In the genomic region with DNA sequence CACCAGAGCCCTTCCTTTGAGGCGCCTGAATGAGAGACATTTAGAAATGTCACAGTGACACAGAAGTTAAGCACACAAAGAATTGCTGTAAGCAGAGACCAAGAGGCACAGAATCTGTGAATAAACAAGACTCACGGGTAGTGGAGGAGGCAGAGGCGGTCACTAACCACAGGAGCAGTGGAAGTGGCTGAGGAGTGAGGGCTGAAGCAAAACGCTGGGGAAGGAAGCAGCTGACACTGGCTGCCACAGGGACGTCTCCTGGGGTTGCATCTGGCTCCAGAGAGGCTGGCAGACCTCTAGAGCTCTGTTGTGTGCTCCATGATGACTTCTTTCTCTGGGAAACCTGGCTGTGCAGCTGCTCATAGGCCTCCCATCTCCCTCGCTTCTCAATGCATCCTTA, we compare ENCODE assay signal across 14 cellular contexts.
A peak's percentile ranks its signal among the peaks of the same experiment; 100 is the strongest.
DNase-seq lines count a peak whose midpoint lies in the region; ATAC-seq, FAIRE-seq and TF ChIP-seq lines count a peak whose summit lies in the region.
"Had no signal": no experiment of that assay in that cellular context is flagged by ENCODE, and none has a peak within 500 bp of the region (broad histone marks: within the 10 kb centered on the region; RNA-seq: fewer than 3 reads in every experiment).

No MANE protein-coding gene starts in this region.

- H2AK5ac ChIP-seq in IMR-90 (ENCODE audit: low read depth, low read length) = no peak overlapping the region

- H2BK120ac ChIP-seq in IMR-90 (ENCODE audit: low read depth, low read length) = no peak overlapping the region; the same call in 1 of the 2 replicates

- no peak overlapping the region for H3K56ac ChIP-seq in IMR-90 (ENCODE audit: extremely low read depth, insufficient read depth, low read length)

- no peak overlapping the region for H2AK9ac ChIP-seq in IMR-90 (replicated peaks; ENCODE audit: low read depth, low read length, poor library complexity)

- no peak overlapping the region for H3K4me3 Mint-ChIP-seq in activated CD4-positive, alpha-beta memory T cell treated with anti-CD3 and anti-CD28 coated beads, Interleukin-2, amount 10 ng/mL, durations not matched to agents 7 days and 5 days
- H3K4me3 Mint-ChIP-seq: brain; naive thymus-derived CD4-positive, alpha-beta T cell had no signal

- H3K4me1 ChIP-seq in IMR-90 (ENCODE audit: control insufficient read depth, insufficient read depth, low read length) = peaks cover 4% of the 10 kb centered on the region
- H3K4me1 ChIP-seq in pancreas = no peaks in the 10 kb centered on the region
- H3K4me1 ChIP-seq: gastroesophageal sphincter had no signal

- intact Hi-C loops in IMR-90 (cut with micrococcal nuclease) (no loop called here), pancreas (cut with DNase I) (no loop called here)

- H2BK20ac ChIP-seq in IMR-90 (ENCODE audit: low read depth, low read length) = no peak overlapping the region

- H3K27ac ChIP-seq in IMR-90 (ENCODE audit: insufficient read depth, low read length) (peak overlapping the region; percentile 42), pancreas (no peak overlapping the region)
- H3K27ac ChIP-seq: gastroesophageal sphincter, PC-9 had no signal

- no peak overlapping the region for H3K4me3 ChIP-seq in IMR-90 (ENCODE audit: insufficient read depth, low read depth, low read length)
- no peak overlapping the region for H3K4me3 ChIP-seq in pancreas
- H3K4me3 ChIP-seq: gastroesophageal sphincter, PC-9 had no signal

- H3K4me2 ChIP-seq in IMR-90 (ENCODE audit: low read depth, low read length) = peak overlapping the region; percentile 63; the same call in 1 of the 2 replicates
- H3K4me2 ChIP-seq: PC-9 had no signal

- peak overlapping the region; percentile 42 for H3K14ac ChIP-seq in IMR-90 (replicated peaks; ENCODE audit: low read depth, low read length)

- H3K18ac ChIP-seq in IMR-90 (ENCODE audit: low read depth, low read length) = peak overlapping the region; percentile 48

- peak overlapping the region; percentile 27; the same call in 1 of the 2 replicates for H3K4ac ChIP-seq in IMR-90 (ENCODE audit: low read depth, low read length)

- H2BK5ac ChIP-seq in IMR-90 (ENCODE audit: low read depth, low read length, poor library complexity, severe bottlenecking) = peak overlapping the region; percentile 48

- H3K9ac ChIP-seq in IMR-90 (ENCODE audit: low read depth, low read length) = peak overlapping the region; percentile 26; the same call in 1 of the 2 replicates

- H4K91ac ChIP-seq in IMR-90 (ENCODE audit: insufficient read depth, low read depth, low read length) = no peak overlapping the region

- FAIRE-seq in pancreas (lab: Jason Lieb, UNC) = no peak

- H4K20me1 ChIP-seq in IMR-90 (ENCODE audit: insufficient read depth, low read length) = no peaks in the 10 kb centered on the region

- 20% methylated on average over 2 of the region's 6 CpGs; no CpG with 5 or more reads in 1 of the 2 experiments for WGBS in IMR-90 (ENCODE audit: extremely low coverage in 2 of 2, insufficient read length in 1 of 2), 2 experiments
- WGBS in pancreas, 2 donors = 59 to 61% methylated on average over 6 of the region's 6 CpGs

- H3K79me1 ChIP-seq in IMR-90 (ENCODE audit: low read depth in 1 of 2, low read length in 2 of 2) = no peaks in the 10 kb centered on the region

- H4K8ac ChIP-seq in IMR-90 (ENCODE audit: low read depth in 2 of 2, low read length in 2 of 2) = peak overlapping the region in 1 of 2 experiments; percentile 28; a peak in 1 of 4 replicates

- H3K27me3 Mint-ChIP-seq in activated CD4-positive, alpha-beta memory T cell treated with anti-CD3 and anti-CD28 coated beads, Interleukin-2, amount 10 ng/mL, durations not matched to agents 7 days and 5 days = peaks cover 9% of the 10 kb centered on the region
- H3K27me3 Mint-ChIP-seq: brain had no signal

- peak overlapping the region; percentile 46; the same call in 1 of the 2 replicates for H4K5ac ChIP-seq in IMR-90 (ENCODE audit: low read depth, low read length)

- H3K27me3 ChIP-seq in IMR-90 (ENCODE audit: control insufficient read depth, insufficient read depth, low read length) (no peaks in the 10 kb centered on the region), pancreas (no peaks in the 10 kb centered on the region)

- POLR2A ChIA-PET in IMR-90 (lab: Charles Lee; ENCODE audit: unreplicated experiment) = no interaction called here
- POLR2A ChIA-PET in activated CD4-positive, alpha-beta memory T cell treated with anti-CD3 and anti-CD28 coated beads, Interleukin-2, amount 10 ng/mL, durations not matched to agents 7 days and 5 days (lab: Charles Lee) = interaction anchor here (1.0 kb wide), 1 partner anchor 14 kb away, joined by 3 read pairs; no protein-coding TSS in a partner anchor

- TF ChIP-seq POLR2A in IMR-90 (IDR thresholded peaks at IDR 0.05; ENCODE audit: low read depth, low read length) = no peak

- DNase-seq in COLO829 (ENCODE audit: low spot score) (peak; percentile 21), IMR-90 (peak; percentile 59), midbrain (lab: John Stamatoyannopoulos, UW) (peak; percentile 36), pancreas (no peak)
- DNase-seq in activated CD4-positive, alpha-beta memory T cell treated with anti-CD3 and anti-CD28 coated beads, Interleukin-2, amount 10 ng/mL, durations not matched to agents 7 days and 5 days = peak; percentile 32
- DNase-seq: activated CD4-positive, alpha-beta T cell treated with anti-CD3 and anti-CD28 coated beads for 4 hours; EL; PC-9 had no signal

- no peaks in the 10 kb centered on the region for H3K36me3 ChIP-seq in IMR-90 (ENCODE audit: control insufficient read depth, insufficient read depth, low read length)
- H3K36me3 ChIP-seq in pancreas = no peaks in the 10 kb centered on the region
- H3K36me3 ChIP-seq: gastroesophageal sphincter had no signal

- dilution Hi-C loops in IMR-90 (cut with HindIII; ENCODE audit: low sequenced_read_pairs, unreplicated experiment) = no loop called here

- H2AFZ ChIP-seq in IMR-90 (replicated peaks; ENCODE audit: low read length, poor library complexity) = peak overlapping the region; percentile 82
- H2AFZ ChIP-seq: PC-9 had no signal

- no peak for TF ChIP-seq CTCF in IMR-90 (conservative IDR thresholded peaks at IDR 0.05; ENCODE audit: low read depth, low read length)
- no peak for TF ChIP-seq CTCF in pancreas (IDR thresholded peaks at IDR 0.05)

- peaks cover 10% of the 10 kb centered on the region for H3K4me1 Mint-ChIP-seq in activated CD4-positive, alpha-beta memory T cell treated with anti-CD3 and anti-CD28 coated beads, Interleukin-2, amount 10 ng/mL, durations not matched to agents 7 days and 5 days

- no peak overlapping the region for H3K23ac ChIP-seq in IMR-90 (ENCODE audit: low read depth, low read length)

- ATAC-seq in IMR-90 (ENCODE audit: low read depth) (peak; percentile 83), HG02973 (IDR thresholded peaks at IDR 0.05; ENCODE audit: unreplicated experiment) (no peak), pancreas (no peak), HG02798 (IDR thresholded peaks at IDR 0.05; ENCODE audit: poor library complexity, unreplicated experiment) (no peak), GM18502 (IDR thresholded peaks at IDR 0.05; ENCODE audit: poor library complexity, unreplicated experiment) (no peak)
- ATAC-seq: gastroesophageal sphincter; naive thymus-derived CD4-positive, alpha-beta T cell had no signal

- BruUV-seq in IMR-90 (replicated peaks; lab: Mats Ljungman, UMichigan) = no TSS peak

- no peaks in the 10 kb centered on the region for H3K36me3 Mint-ChIP-seq in activated CD4-positive, alpha-beta memory T cell treated with anti-CD3 and anti-CD28 coated beads, Interleukin-2, amount 10 ng/mL, durations not matched to agents 7 days and 5 days (ENCODE audit: low read depth)
- H3K36me3 Mint-ChIP-seq: brain; naive thymus-derived CD4-positive, alpha-beta T cell had no signal

- no peaks in the 10 kb centered on the region; the same call in 1 of the 2 replicates for H3K9me1 ChIP-seq in IMR-90 (ENCODE audit: insufficient read depth, low read length)

- H3K27ac Mint-ChIP-seq in activated CD4-positive, alpha-beta memory T cell treated with anti-CD3 and anti-CD28 coated beads, Interleukin-2, amount 10 ng/mL, durations not matched to agents 7 days and 5 days = no peak overlapping the region

- TF ChIP-seq RAD21 in IMR-90 (IDR thresholded peaks at IDR 0.05; ENCODE audit: low read length) = no peak

- in situ Hi-C loops in IMR-90 (cut with MboI; ENCODE audit: low sequenced_read_pairs) = no loop called here

- H3K9me3 ChIP-seq in IMR-90 (ENCODE audit: control insufficient read depth, insufficient read depth, low read length) (no peaks in the 10 kb centered on the region), pancreas (no peaks in the 10 kb centered on the region)

- no peak overlapping the region for H2BK15ac ChIP-seq in IMR-90 (ENCODE audit: low read depth, low read length)

- H3K9me3 Mint-ChIP-seq in activated CD4-positive, alpha-beta memory T cell treated with anti-CD3 and anti-CD28 coated beads, Interleukin-2, amount 10 ng/mL, durations not matched to agents 7 days and 5 days = no peaks in the 10 kb centered on the region
- H3K9me3 Mint-ChIP-seq: brain had no signal

- CTCF ChIA-PET in IMR-90 (lab: Yijun Ruan, JAX) = interaction anchor here (0.6 to 0.7 kb wide), 2 partner anchors 626 to 987 kb away, joined by 3 to 4 read pairs; no protein-coding TSS in a partner anchor
- CTCF ChIA-PET in activated CD4-positive, alpha-beta memory T cell treated with anti-CD3 and anti-CD28 coated beads, Interleukin-2, amount 10 ng/mL, durations not matched to agents 7 days and 5 days (lab: Charles Lee) = interaction anchor here (1.2 to 1.5 kb wide), 3 partner anchors 54 to 823 kb away, joined by 3 to 9 read pairs (median 4); no protein-coding TSS in a partner anchor

TF ChIP-seq in IMR-90, 13 proteins besides CTCF, POLR2A, EP300 and RAD21:
- TF ChIP-seq FOS (IDR thresholded peaks at IDR 0.05; ENCODE audit: low read depth, low read length) = no peak
- TF ChIP-seq NFE2L2 (IDR thresholded peaks at IDR 0.05; ENCODE audit: low read depth, low read length) = no peak
- TF ChIP-seq BHLHE40 (IDR thresholded peaks at IDR 0.05; ENCODE audit: low read depth, low read length) = peak; percentile 82
- TF ChIP-seq MXI1 (IDR thresholded peaks at IDR 0.05; ENCODE audit: borderline replicate concordance, low read depth, low read length) = no peak

Comparison
In these comparisons a context has a peak if more than half of its experiments do, and no peak if none do; other contexts are left out.
1. DNase-seq: peak in COLO829 (single experiment), IMR-90 (single experiment), activated CD4-positive, alpha-beta memory T cell treated with anti-CD3 and anti-CD28 coated beads, Interleukin-2, amount 10 ng/mL, durations not matched to agents 7 days and 5 days (single experiment) and midbrain (single experiment); none in pancreas (0 of 6).